In the genomic region with DNA sequence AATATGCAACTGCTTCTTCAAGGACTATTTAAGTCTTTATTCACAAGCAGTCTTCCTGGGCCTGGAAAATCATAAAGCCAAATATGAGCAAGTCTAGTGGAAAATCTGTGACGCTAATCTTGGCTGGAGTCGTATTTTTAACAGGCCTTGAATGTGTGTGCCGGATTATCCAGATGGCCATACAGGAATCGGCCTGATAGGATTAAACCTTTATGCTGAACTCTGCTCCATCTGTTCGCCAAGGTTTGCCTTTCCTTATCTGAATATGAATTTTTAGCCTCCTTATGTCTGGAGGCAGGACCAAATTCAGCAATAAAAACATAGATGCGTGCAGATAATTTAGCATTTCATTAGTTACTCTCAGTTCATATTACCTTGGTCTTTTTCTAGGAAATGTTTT, we compare ENCODE assay signal across 22 cellular contexts.
DNase-seq lines count a peak whose midpoint lies in the region; ATAC-seq and TF ChIP-seq lines count a peak whose summit lies in the region.
"Had no signal": no experiment of that assay in that cellular context is flagged by ENCODE, and none has a peak within 500 bp of the region (broad histone marks: within the 10 kb centered on the region; RNA-seq: fewer than 3 reads in every experiment).

No MANE protein-coding gene starts in this region.

- TF ChIP-seq EP300 in esophagus muscularis mucosa (IDR thresholded peaks at IDR 0.05) = no peak

- H3K9me3 Mint-ChIP-seq in activated T-cell treated with anti-CD3 and anti-CD28 coated beads, Interleukin-2, amount 50 U/mL, for 24 hours = no peaks in the 10 kb centered on the region
- no peaks in the 10 kb centered on the region for H3K9me3 Mint-ChIP-seq in stimulated activated memory B cell treated with anti-CD40 and anti-IgM and Interleukin-4, amounts not matched to agents 10 μg/mL and 1 μg/mL and 100 μg/mL, for 72 hours

- intact Hi-C loops in esophagus muscularis mucosa (cut with DNase I) = no loop called here

- H3K27me3 ChIP-seq in BE2C (no peaks in the 10 kb centered on the region), esophagus muscularis mucosa (no peaks in the 10 kb centered on the region)
- H3K27me3 ChIP-seq: foreskin keratinocyte, tibial nerve had no signal

- TF ChIP-seq CTCF in BE2C (IDR thresholded peaks at IDR 0.05; ENCODE audit: low read depth, low read length) (no peak), esophagus muscularis mucosa (IDR thresholded peaks at IDR 0.05) (no peak)

- no peak overlapping the region for H3K4me3 Mint-ChIP-seq in activated T-cell treated with anti-CD3 and anti-CD28 coated beads, Interleukin-2, amount 50 U/mL, for 24 hours
- no peak overlapping the region for H3K4me3 Mint-ChIP-seq in stimulated activated memory B cell treated with anti-CD40 and anti-IgM and Interleukin-4, amounts not matched to agents 10 μg/mL and 1 μg/mL and 100 μg/mL, for 72 hours
- H3K4me3 Mint-ChIP-seq: HFFc6; naive thymus-derived CD4-positive, alpha-beta T cell had no signal

- DNase-seq in BE2C (peak; percentile 62), NCI-H446 treated with DMSO at 0.1 percent for 48 hours (lab: John Stamatoyannopoulos, UW) (peak; percentile 93), esophagus muscularis mucosa (ENCODE audit: extremely low spot score) (peak; percentile 57), retina (peak; percentile 22)
- no peak for DNase-seq in activated T-cell treated with anti-CD3 and anti-CD28 coated beads, Interleukin-2, amount 50 U/mL, for 24 hours
- DNase-seq in activated CD4-positive, CD25-positive, alpha-beta regulatory T cell treated with anti-CD3 and anti-CD28 coated beads, Interleukin-2, amount 50 U/mL, for 72 hours = no peak
- DNase-seq: activated CD4-positive, alpha-beta T cell treated with anti-CD3 and anti-CD28 coated beads, Interleukin-2, amount 50 U/mL, for 1 hour; activated CD8-positive, alpha-beta memory T cell treated with anti-CD3 and anti-CD28 coated beads, Interleukin-2, amount 50 U/mL, for 4 hours; activated effector memory CD4-positive, alpha-beta T cell treated with Interleukin-2 at 50 U/mL for 16 hours; dermis blood vessel endothelial cell; foreskin keratinocyte; HFFc6; kidney; mammary epithelial cell; naive thymus-derived CD4-positive, alpha-beta T cell; NCI-H1105; NCI-H2107; SHP77 had no signal

- H3K9me3 ChIP-seq in BE2C (no peaks in the 10 kb centered on the region), esophagus muscularis mucosa (no peaks in the 10 kb centered on the region)
- H3K9me3 ChIP-seq: tibial nerve had no signal

- TF ChIP-seq POLR2A in esophagus muscularis mucosa (IDR thresholded peaks at IDR 0.05; ENCODE audit: low read depth) = no peak

- peaks cover 24% of the 10 kb centered on the region for H3K4me1 ChIP-seq in BE2C
- H3K4me1 ChIP-seq in esophagus muscularis mucosa = peaks cover 6 to 27% (median 19%) of the 10 kb centered on the region in 4 donors
- H3K4me1 ChIP-seq: foreskin keratinocyte had no signal

- no peaks in the 10 kb centered on the region for H3K36me3 Mint-ChIP-seq in activated T-cell treated with anti-CD3 and anti-CD28 coated beads, Interleukin-2, amount 50 U/mL, for 24 hours (ENCODE audit: low read depth)
- peaks cover 56% of the 10 kb centered on the region for H3K36me3 Mint-ChIP-seq in stimulated activated memory B cell treated with anti-CD40 and anti-IgM and Interleukin-4, amounts not matched to agents 10 μg/mL and 1 μg/mL and 100 μg/mL, for 72 hours

- H3K27ac Mint-ChIP-seq in activated T-cell treated with anti-CD3 and anti-CD28 coated beads, Interleukin-2, amount 50 U/mL, for 24 hours = no peak overlapping the region
- no peak overlapping the region for H3K27ac Mint-ChIP-seq in stimulated activated memory B cell treated with anti-CD40 and anti-IgM and Interleukin-4, amounts not matched to agents 10 μg/mL and 1 μg/mL and 100 μg/mL, for 72 hours
- H3K27ac Mint-ChIP-seq: HFFc6; naive thymus-derived CD4-positive, alpha-beta T cell had no signal

- 52% methylated on average over 6 of the region's 6 CpGs for WGBS in esophagus muscularis mucosa

- H3K4me1 Mint-ChIP-seq in activated T-cell treated with anti-CD3 and anti-CD28 coated beads, Interleukin-2, amount 50 U/mL, for 24 hours (ENCODE audit: low read depth) = peaks cover 5% of the 10 kb centered on the region
- peaks cover 60% of the 10 kb centered on the region for H3K4me1 Mint-ChIP-seq in stimulated activated memory B cell treated with anti-CD40 and anti-IgM and Interleukin-4, amounts not matched to agents 10 μg/mL and 1 μg/mL and 100 μg/mL, for 72 hours

- no peak overlapping the region for H3K4me3 ChIP-seq in BE2C (ENCODE audit: low read depth, low read length)
- H3K4me3 ChIP-seq in esophagus muscularis mucosa = no peak overlapping the region
- H3K4me3 ChIP-seq: tibial nerve had no signal

- H3K36me3 ChIP-seq in BE2C (no peaks in the 10 kb centered on the region), esophagus muscularis mucosa (no peaks in the 10 kb centered on the region)
- H3K36me3 ChIP-seq: tibial nerve had no signal

- ATAC-seq in stimulated activated memory B cell treated with anti-CD40 and anti-IgM and Interleukin-4, amounts not matched to agents 10 μg/mL and 1 μg/mL and 100 μg/mL, for 72 hours = no peak
- no peak for ATAC-seq in GM21619 (IDR thresholded peaks at IDR 0.05; ENCODE audit: unreplicated experiment)
- ATAC-seq: foreskin keratinocyte; naive thymus-derived CD4-positive, alpha-beta T cell; sciatic nerve had no signal

- H3K27me3 Mint-ChIP-seq in activated T-cell treated with anti-CD3 and anti-CD28 coated beads, Interleukin-2, amount 50 U/mL, for 24 hours = peaks cover 2% of the 10 kb centered on the region
- H3K27me3 Mint-ChIP-seq in stimulated activated memory B cell treated with anti-CD40 and anti-IgM and Interleukin-4, amounts not matched to agents 10 μg/mL and 1 μg/mL and 100 μg/mL, for 72 hours = no peaks in the 10 kb centered on the region

- peak overlapping the region in 2 of 4 donors; percentile 5 to 13 for H3K27ac ChIP-seq in esophagus muscularis mucosa (replicated peaks in 1 of 4)
- H3K27ac ChIP-seq: foreskin keratinocyte had no signal

Comparison
In these comparisons a context has a peak if more than half of its experiments do, and no peak if none do; other contexts are left out.
1. DNase-seq: peak in BE2C (single experiment), NCI-H446 treated with DMSO at 0.1 percent for 48 hours (single experiment), esophagus muscularis mucosa (single experiment) and retina (single experiment); none in activated T-cell treated with anti-CD3 and anti-CD28 coated beads, Interleukin-2, amount 50 U/mL, for 24 hours (single experiment) and activated CD4-positive, CD25-positive, alpha-beta regulatory T cell treated with anti-CD3 and anti-CD28 coated beads, Interleukin-2, amount 50 U/mL, for 72 hours (single experiment).